Comparison of ENCODE assay signal across 11 cellular contexts in the genomic region with DNA sequence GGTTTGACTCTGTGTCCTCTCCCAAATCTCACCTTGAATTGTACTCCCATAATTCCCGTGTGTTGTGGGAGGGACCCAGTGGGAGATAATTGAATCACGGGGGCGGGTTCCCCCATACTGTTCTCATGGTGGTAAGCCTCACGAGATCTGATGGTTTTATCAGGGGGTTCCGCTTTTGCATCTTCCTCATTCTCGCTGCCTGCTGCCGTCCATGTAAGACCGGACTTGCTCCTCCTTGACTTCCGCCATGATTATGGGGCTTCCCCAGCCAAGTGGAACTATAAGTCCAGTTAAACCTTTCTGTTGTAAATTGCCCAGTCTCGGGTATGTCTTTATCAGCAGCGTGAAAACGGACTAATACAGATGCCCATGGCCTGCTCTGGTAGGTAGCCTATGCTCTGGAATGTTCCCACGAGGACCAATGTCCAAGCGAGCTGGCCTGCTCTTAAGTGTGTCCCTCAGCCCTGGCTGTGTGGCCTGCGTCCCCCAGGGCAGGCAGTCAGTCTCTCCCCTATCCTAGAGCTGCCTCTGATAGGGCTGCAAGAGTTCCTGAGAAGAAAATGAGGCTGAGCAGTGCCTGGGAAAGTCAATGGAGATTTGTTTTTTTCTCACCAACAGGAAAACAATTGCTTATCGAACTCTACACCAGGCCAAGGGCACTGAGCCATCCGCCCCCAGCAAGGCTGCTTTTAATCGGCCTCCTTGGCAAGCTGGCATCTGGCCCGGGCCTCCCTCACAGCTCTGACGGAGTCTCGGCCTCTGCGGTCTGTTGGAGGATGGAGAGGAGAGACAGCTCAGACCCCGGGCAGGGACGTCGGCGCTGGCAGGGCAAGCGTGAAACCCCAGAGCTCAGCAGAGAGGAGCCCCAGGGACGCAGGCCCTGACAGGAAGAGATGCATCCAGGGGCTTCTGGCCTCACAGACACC. TPM values are rescaled to one million over a fixed set of nuclear protein-coding genes. Genes with fewer than 3 reads are reported as not detected.
DNase-seq lines count a peak whose midpoint lies in the region; ATAC-seq and TF ChIP-seq lines count a peak whose summit lies in the region.
"Had no signal": no experiment of that assay in that cellular context is flagged by ENCODE, and none has a peak within 500 bp of the region (broad histone marks: within the 10 kb centered on the region; RNA-seq: fewer than 3 reads in every experiment).

No MANE protein-coding gene starts in this region.

- H3K4me3 Mint-ChIP-seq in memory B cell = no peak overlapping the region
- H3K4me3 Mint-ChIP-seq: activated naive CD8-positive, alpha-beta T cell treated with anti-CD3 and anti-CD28 coated beads, Interleukin-2, amount 50 U/mL, for 24 hours had no signal

- H3K27me3 Mint-ChIP-seq in memory B cell = no peaks in the 10 kb centered on the region
- H3K27me3 Mint-ChIP-seq: activated naive CD8-positive, alpha-beta T cell treated with anti-CD3 and anti-CD28 coated beads, Interleukin-2, amount 50 U/mL, for 24 hours had no signal

- ATAC-seq in memory B cell (ENCODE audit: low read depth) (no peak), upper lobe of right lung (peak; percentile 73), GM18870 (IDR thresholded peaks at IDR 0.05; ENCODE audit: unreplicated experiment) (no peak), HG02571 (IDR thresholded peaks at IDR 0.05; ENCODE audit: unreplicated experiment) (no peak)
- ATAC-seq: activated naive CD8-positive, alpha-beta T cell treated with anti-CD3 and anti-CD28 coated beads, Interleukin-2, amount 50 U/mL, for 24 hours had no signal

- H3K9me3 ChIP-seq in upper lobe of right lung = no peaks in the 10 kb centered on the region

- H3K36me3 ChIP-seq in upper lobe of right lung = peaks cover 9% of the 10 kb centered on the region

- peaks cover 7% of the 10 kb centered on the region for H3K36me3 Mint-ChIP-seq in memory B cell

- H3K27me3 ChIP-seq in upper lobe of right lung = no peaks in the 10 kb centered on the region

- H3K4me3 ChIP-seq in upper lobe of right lung = no peak overlapping the region

- H3K27ac ChIP-seq in upper lobe of right lung = peak overlapping the region; percentile 56
- H3K27ac ChIP-seq: 22Rv1 had no signal

- intact Hi-C loops in upper lobe of right lung (cut with DNase I) = no loop called here

- H3K9me3 Mint-ChIP-seq in memory B cell = no peaks in the 10 kb centered on the region
- H3K9me3 Mint-ChIP-seq: activated naive CD8-positive, alpha-beta T cell treated with anti-CD3 and anti-CD28 coated beads, Interleukin-2, amount 50 U/mL, for 24 hours had no signal

- TF ChIP-seq CTCF in upper lobe of right lung (IDR thresholded peaks at IDR 0.05) = no peak

- peaks cover 3% of the 10 kb centered on the region for H3K4me1 Mint-ChIP-seq in memory B cell

- peak overlapping the region; percentile 74 for H3K27ac Mint-ChIP-seq in memory B cell
- H3K27ac Mint-ChIP-seq: activated naive CD8-positive, alpha-beta T cell treated with anti-CD3 and anti-CD28 coated beads, Interleukin-2, amount 50 U/mL, for 24 hours had no signal

- DNase-seq in NOMO-1 treated with DMSO at 0.1 percent for 48 hours (lab: John Stamatoyannopoulos, UW; ENCODE audit: unreplicated experiment) (peak; percentile 58), NOMO-1 treated with dmso at 0.1 percent for 144 hours (lab: John Stamatoyannopoulos, UW; ENCODE audit: unreplicated experiment) (no peak), dermis blood vessel endothelial cell (peak; percentile 92), memory B cell (ENCODE audit: low spot score in 2 of 2) (no peak), upper lobe of right lung (no peak), T-helper 2 cell (no peak)
- DNase-seq: activated naive CD8-positive, alpha-beta T cell treated with anti-CD3 and anti-CD28 coated beads, Interleukin-2, amount 50 U/mL, for 24 hours; NK-92 treated with Interleukin-12 subunit alpha and Interleukin-12 subunit beta, amount 100 ng/mL, for 24 hours had no signal

- H3K4me1 ChIP-seq in upper lobe of right lung = peaks cover 33% of the 10 kb centered on the region

RNA-seq across cellular contexts. Expression of a gene that starts 17.8 kb away (rescaled TPM):
- total RNA-seq in dermis blood vessel endothelial cell (29.8 and 49.1 TPM in 2 replicates), upper lobe of right lung (39.3 TPM)

Comparison
In these comparisons a context has a peak if more than half of its experiments do, and no peak if none do; other contexts are left out.
1. DNase-seq: peak in NOMO-1 treated with DMSO at 0.1 percent for 48 hours (single experiment) and dermis blood vessel endothelial cell (single experiment); none in NOMO-1 treated with dmso at 0.1 percent for 144 hours (single experiment), memory B cell (0 of 2), upper lobe of right lung (single experiment) and T-helper 2 cell (0 of 5).